Comparison of ENCODE assay signal across 23 cellular contexts in the genomic region with DNA sequence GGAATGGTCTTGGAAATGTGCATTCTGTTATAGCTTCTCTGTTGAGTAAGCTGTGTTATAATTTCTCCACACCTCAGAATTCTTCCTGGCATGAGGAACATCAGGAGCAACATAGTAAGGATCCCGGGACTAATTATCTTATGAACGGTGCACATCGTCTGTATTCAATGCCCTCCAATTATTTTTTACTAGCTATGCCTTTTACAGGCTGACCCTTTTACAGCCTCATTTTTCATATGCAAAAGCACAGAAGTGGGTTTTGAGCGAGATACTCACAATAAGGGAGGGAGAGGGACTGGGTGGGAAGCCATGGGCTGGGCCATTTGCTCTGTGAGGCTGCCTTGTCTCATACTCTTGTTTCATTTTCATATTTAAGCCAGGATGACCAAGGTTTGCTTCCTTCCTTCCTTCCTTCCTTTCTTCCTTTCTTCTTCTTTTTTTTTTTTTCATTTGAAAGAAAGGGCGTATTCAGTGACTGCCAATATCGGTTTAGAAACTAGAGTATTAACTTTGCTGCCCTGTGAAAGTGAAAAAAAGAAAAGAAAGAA.
A peak's percentile ranks its signal among the peaks of the same experiment; 100 is the strongest.
DNase-seq lines count a peak whose midpoint lies in the region; ATAC-seq and TF ChIP-seq lines count a peak whose summit lies in the region.
"Had no signal": no experiment of that assay in that cellular context is flagged by ENCODE, and none has a peak within 500 bp of the region (broad histone marks: within the 10 kb centered on the region; RNA-seq: fewer than 3 reads in every experiment).

No MANE protein-coding gene starts in this region.

- no peak for TF ChIP-seq CTCF in ascending aorta (IDR thresholded peaks at IDR 0.05)

- peaks cover 28 to 79% (median 62%) of the 10 kb centered on the region in 10 experiments for H3K4me1 ChIP-seq in BLaER1 treated with 17β-estradiol and CSF1 and Interleukin-3, amounts not matched to agents 10 nM and 100 nM
- H3K4me1 ChIP-seq in ascending aorta: peaks cover 5 to 11% of the 10 kb centered on the region in 2 donors
- no peaks in the 10 kb centered on the region for H3K4me1 ChIP-seq in right cardiac atrium (ENCODE audit: control insufficient read depth, insufficient read depth, low read length)

- H3K9me3 ChIP-seq in BLaER1 treated with 17β-estradiol and CSF1 and Interleukin-3, amounts not matched to agents 10 nM and 100 nM (replicated peaks in 1 of 11): peaks cover 5 to 10% (median 6%) of the 10 kb centered on the region in 11 experiments; a peak in 15 of 22 replicates
- no peaks in the 10 kb centered on the region for H3K9me3 ChIP-seq in ascending aorta
- H3K9me3 ChIP-seq in right cardiac atrium (ENCODE audit: control insufficient read depth, low read length): no peaks in the 10 kb centered on the region
- H3K9me3 ChIP-seq: mucosa of descending colon, transverse colon had no signal

- H3K36me3 ChIP-seq in BLaER1 treated with 17β-estradiol and CSF1 and Interleukin-3, amounts not matched to agents 10 nM and 100 nM: no peaks in the 10 kb centered on the region
- H3K36me3 ChIP-seq in ascending aorta: no peaks in the 10 kb centered on the region
- H3K36me3 ChIP-seq: brain microvascular endothelial cell, transverse colon had no signal

- intact Hi-C loops in ascending aorta (cut with DNase I): no loop called here
- intact Hi-C loops in right cardiac atrium (cut with DNase I): no loop called here

- H4K20me1 ChIP-seq in BLaER1 treated with 17β-estradiol and CSF1 and Interleukin-3, amounts not matched to agents 10 nM and 100 nM: no peaks in the 10 kb centered on the region

- ATAC-seq in GM21786 (IDR thresholded peaks at IDR 0.05; ENCODE audit: unreplicated experiment) (peak; percentile 42), right cardiac atrium (peak; percentile 42 to 60), HG03175 (IDR thresholded peaks at IDR 0.05; ENCODE audit: unreplicated experiment) (no peak)
- ATAC-seq: activated T-cell treated with anti-CD3 and anti-CD28 coated beads, Interleukin-2, amount 50 U/mL, for 4 hours; CD8-positive, alpha-beta T cell; mucosa of descending colon; stimulated activated effector memory CD8-positive, alpha-beta T cell treated with anti-CD3 and anti-CD28 coated beads, Interleukin-12 subunit alpha, Interleukin-12 subunit beta, amount 100 ng/mL, for 72 hours had no signal

- no peak overlapping the region for H3K4me3 ChIP-seq in BLaER1 treated with 17β-estradiol and CSF1 and Interleukin-3, amounts not matched to agents 10 nM and 100 nM
- H3K4me3 ChIP-seq in ascending aorta: peak overlapping the region in 1 of 2 donors; percentile 47
- peak overlapping the region; percentile 29 for H3K4me3 ChIP-seq in right cardiac atrium (ENCODE audit: low read length)
- H3K4me3 ChIP-seq: mucosa of descending colon, transverse colon had no signal

- no peaks in the 10 kb centered on the region for H3K27me3 ChIP-seq in BLaER1 treated with 17β-estradiol and CSF1 and Interleukin-3, amounts not matched to agents 10 nM and 100 nM
- H3K27me3 ChIP-seq in ascending aorta (no peaks in the 10 kb centered on the region), right cardiac atrium (ENCODE audit: control insufficient read depth, insufficient read depth) (no peaks in the 10 kb centered on the region)
- H3K27me3 ChIP-seq: brain microvascular endothelial cell, transverse colon had no signal

- peak overlapping the region; percentile 47 to 77 (median 66) for H3K4me2 ChIP-seq in BLaER1 treated with 17β-estradiol and CSF1 and Interleukin-3, amounts not matched to agents 10 nM and 100 nM

- DNase-seq in ascending aorta (ENCODE audit: low spot score in 2 of 2) (no peak), right cardiac atrium (peak in 1 of 3 donors; percentile 55), SW 1271 (lab: John Stamatoyannopoulos, UW) (no peak), iPS-NIHi11 (ENCODE audit: low spot score) (no peak), HuH-7 (ENCODE audit: low spot score) (no peak)
- DNase-seq: ACHN; activated CD4-positive, alpha-beta memory T cell treated with anti-CD3 and anti-CD28 coated beads for 36 hours; activated T-cell treated with anti-CD3 and anti-CD28 coated beads, Interleukin-2, amount 50 U/mL, for 4 hours; brain microvascular endothelial cell; CD8-positive, alpha-beta T cell; dermis blood vessel endothelial cell; DND-41; mucosa of descending colon; NCI-H1436; NCI-H2171 treated with DMSO at 0.1 percent for 48 hours; RPMI8226; stimulated activated CD4-positive, alpha-beta T cell treated with anti-CD3 and anti-CD28 coated beads, Interleukin-15, amount 100 ng/mL, for 24 hours; transverse colon had no signal

- 59% methylated on average over 6 of the region's 6 CpGs for WGBS in right cardiac atrium

- 0 out of 22 replicates have a peak overlapping the region, but pooled peaks of 2 of the 11 experiments have one; percentile 24 to 32 for H3K27ac ChIP-seq in BLaER1 treated with 17β-estradiol and CSF1 and Interleukin-3, amounts not matched to agents 10 nM and 100 nM
- H3K27ac ChIP-seq in ascending aorta (peak overlapping the region; percentile 8 to 46), right cardiac atrium (ENCODE audit: low read length) (no peak overlapping the region)
- H3K27ac ChIP-seq: brain microvascular endothelial cell, epithelial cell of prostate, transverse colon had no signal

- H3K9ac ChIP-seq in BLaER1 treated with 17β-estradiol and CSF1 and Interleukin-3, amounts not matched to agents 10 nM and 100 nM: no peak overlapping the region
